In the genomic region with DNA sequence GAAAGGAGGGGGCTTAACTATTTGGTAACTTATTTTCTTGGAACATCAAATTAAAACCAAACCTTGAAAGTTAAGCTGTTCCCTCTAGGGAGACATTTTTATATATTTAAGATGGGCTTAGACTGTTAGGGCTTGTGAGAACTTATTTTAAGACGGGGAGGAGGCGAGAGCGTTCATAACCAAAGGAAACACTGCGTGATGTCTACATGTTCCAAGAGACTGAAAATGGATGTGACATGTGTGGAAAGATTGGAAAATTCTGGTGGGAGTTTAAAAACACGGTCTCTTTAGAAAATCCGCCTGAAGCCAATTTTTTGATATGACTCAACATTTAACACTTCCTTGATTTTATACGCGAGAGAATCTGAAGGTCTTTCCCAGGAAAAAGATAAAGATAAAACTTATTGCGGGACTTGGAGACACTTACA, we compare ENCODE assay signal across 1 cellular context.
TF ChIP-seq lines count a peak whose summit lies in the region.

No MANE protein-coding gene starts in this region.

TF ChIP-seq in HCT116, 20 proteins besides CTCF, POLR2A, EP300 and RAD21 (continued from another document):
- TF ChIP-seq, protein P1, sequence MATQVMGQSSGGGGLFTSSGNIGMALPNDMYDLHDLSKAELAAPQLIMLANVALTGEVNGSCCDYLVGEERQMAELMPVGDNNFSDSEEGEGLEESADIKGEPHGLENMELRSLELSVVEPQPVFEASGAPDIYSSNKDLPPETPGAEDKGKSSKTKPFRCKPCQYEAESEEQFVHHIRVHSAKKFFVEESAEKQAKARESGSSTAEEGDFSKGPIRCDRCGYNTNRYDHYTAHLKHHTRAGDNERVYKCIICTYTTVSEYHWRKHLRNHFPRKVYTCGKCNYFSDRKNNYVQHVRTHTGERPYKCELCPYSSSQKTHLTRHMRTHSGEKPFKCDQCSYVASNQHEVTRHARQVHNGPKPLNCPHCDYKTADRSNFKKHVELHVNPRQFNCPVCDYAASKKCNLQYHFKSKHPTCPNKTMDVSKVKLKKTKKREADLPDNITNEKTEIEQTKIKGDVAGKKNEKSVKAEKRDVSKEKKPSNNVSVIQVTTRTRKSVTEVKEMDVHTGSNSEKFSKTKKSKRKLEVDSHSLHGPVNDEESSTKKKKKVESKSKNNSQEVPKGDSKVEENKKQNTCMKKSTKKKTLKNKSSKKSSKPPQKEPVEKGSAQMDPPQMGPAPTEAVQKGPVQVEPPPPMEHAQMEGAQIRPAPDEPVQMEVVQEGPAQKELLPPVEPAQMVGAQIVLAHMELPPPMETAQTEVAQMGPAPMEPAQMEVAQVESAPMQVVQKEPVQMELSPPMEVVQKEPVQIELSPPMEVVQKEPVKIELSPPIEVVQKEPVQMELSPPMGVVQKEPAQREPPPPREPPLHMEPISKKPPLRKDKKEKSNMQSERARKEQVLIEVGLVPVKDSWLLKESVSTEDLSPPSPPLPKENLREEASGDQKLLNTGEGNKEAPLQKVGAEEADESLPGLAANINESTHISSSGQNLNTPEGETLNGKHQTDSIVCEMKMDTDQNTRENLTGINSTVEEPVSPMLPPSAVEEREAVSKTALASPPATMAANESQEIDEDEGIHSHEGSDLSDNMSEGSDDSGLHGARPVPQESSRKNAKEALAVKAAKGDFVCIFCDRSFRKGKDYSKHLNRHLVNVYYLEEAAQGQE (IDR thresholded peaks at IDR 0.05; ENCODE audit: low read depth): no peak
- TF ChIP-seq YY1 (IDR thresholded peaks at IDR 0.05; ENCODE audit: extremely low read depth, insufficient replicate concordance, low read depth, low read length) (no peak), EZH2 (IDR thresholded peaks at IDR 0.05) (no peak), SRF (IDR thresholded peaks at IDR 0.05; ENCODE audit: low read depth) (no peak), POLR2AphosphoS5 (IDR thresholded peaks at IDR 0.05; ENCODE audit: low read depth, low read length) (no peak), ELF1 (IDR thresholded peaks at IDR 0.05; ENCODE audit: borderline replicate concordance, low read depth) (no peak), SP1 (IDR thresholded peaks at IDR 0.05; ENCODE audit: low read depth) (no peak)
